1 cellular context compared by ENCODE assay signal in genomic region chr10:46271131-46271530, GRCh38.
A peak's percentile ranks its signal among the peaks of the same experiment; 100 is the strongest.
TF ChIP-seq lines count a peak whose summit lies in the region.
"Not testable (repeated sequence)": the region's sequence is repeated elsewhere in the genome, so short reads cannot be mapped to it uniquely, and the experiment has no call there.

No MANE protein-coding gene starts in this region.

TF ChIP-seq in K562, 482 proteins besides CTCF, POLR2A, EP300 and RAD21:
- TF ChIP-seq ATF1 (CRISPR knock-in tag; IDR thresholded peaks at IDR 0.05): 0 out of 2 replicates have a peak, but pooled peaks have one; percentile 3
- not testable (repeated sequence) for TF ChIP-seq ATF1 (tag; IDR thresholded peaks at IDR 0.05)
- TF ChIP-seq CREBBP (IDR thresholded peaks at IDR 0.05; ENCODE audit: low read depth, low read length): peak; percentile 100
